ENCODE assay signal across 28 cellular contexts in the genomic region with DNA sequence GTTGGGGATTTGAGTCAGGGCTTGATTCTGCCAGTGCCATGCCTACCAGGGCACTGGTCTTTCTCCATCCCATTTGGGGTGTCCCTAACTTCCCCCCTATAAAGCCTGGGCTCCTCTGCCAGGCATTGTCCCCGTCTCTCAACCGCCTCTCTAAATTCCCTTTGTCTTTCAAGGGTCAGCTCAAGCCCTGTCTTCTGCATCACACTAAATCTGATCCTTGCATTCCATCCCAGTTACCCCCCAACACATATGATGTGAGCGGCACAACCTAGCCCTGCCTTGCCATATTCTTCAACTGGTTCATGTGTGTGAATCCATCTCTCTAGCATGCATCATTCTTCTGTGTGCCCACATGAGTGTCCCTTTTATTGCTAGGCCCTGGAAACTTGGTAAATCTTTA.
"Had no signal": no experiment of that assay in that cellular context is flagged by ENCODE, and none has a peak within 500 bp of the region (broad histone marks: within the 10 kb centered on the region; RNA-seq: fewer than 3 reads in every experiment).

No MANE protein-coding gene starts in this region.

- H3K27me3 Mint-ChIP-seq: stimulated activated memory B cell treated with anti-CD40 and anti-IgM and Interleukin-4, amounts not matched to agents 10 μg/mL and 1 μg/mL and 100 μg/mL, for 72 hours; stimulated activated naive B cell treated with anti-CD40 and anti-IgM and Interleukin-4, amounts not matched to agents 10 μg/mL and 1 μg/mL and 100 μg/mL, for 72 hours; stimulated activated naive CD8-positive, alpha-beta T cell treated with anti-CD3 and anti-CD28 coated beads, Interleukin-15, Interleukin-2, amounts not matched to agents 100 ng/mL and 50 ng/mL, for 24 hours had no signal

- H3K36me3 Mint-ChIP-seq: stimulated activated effector memory CD8-positive, alpha-beta T cell treated with anti-CD3 and anti-CD28 coated beads, Interleukin-12 subunit alpha, Interleukin-12 subunit beta, amount 100 ng/mL, for 72 hours; stimulated activated memory B cell treated with anti-CD40 and anti-IgM and Interleukin-4, amounts not matched to agents 10 μg/mL and 1 μg/mL and 100 μg/mL, for 72 hours; stimulated activated naive B cell treated with anti-CD40 and anti-IgM and Interleukin-4, amounts not matched to agents 10 μg/mL and 1 μg/mL and 100 μg/mL, for 72 hours; type B pancreatic cell had no signal

- H3K4me1 ChIP-seq: stomach, suprapubic skin, testis, thyroid gland, tibial artery, upper lobe of left lung, upper lobe of right lung, uterus, vagina had no signal

- H3K4me3 ChIP-seq: stomach, suprapubic skin, testis, thoracic aorta, thyroid gland, tibial artery, tibial nerve, transverse colon, upper lobe of left lung, upper lobe of right lung, uterus, vagina had no signal

- H3K27ac Mint-ChIP-seq: stimulated activated effector memory CD8-positive, alpha-beta T cell treated with anti-CD3 and anti-CD28 coated beads, Interleukin-12 subunit alpha, Interleukin-12 subunit beta, amount 100 ng/mL, for 72 hours; stimulated activated memory B cell treated with anti-CD40 and anti-IgM and Interleukin-4, amounts not matched to agents 10 μg/mL and 1 μg/mL and 100 μg/mL, for 72 hours; stimulated activated naive B cell treated with anti-CD40 and anti-IgM and Interleukin-4, amounts not matched to agents 10 μg/mL and 1 μg/mL and 100 μg/mL, for 72 hours; stimulated activated naive CD8-positive, alpha-beta T cell treated with anti-CD3 and anti-CD28 coated beads, Interleukin-15, Interleukin-2, amounts not matched to agents 100 ng/mL and 50 ng/mL, for 24 hours; type B pancreatic cell had no signal

- H3K27ac ChIP-seq: stomach, suprapubic skin, testis, thoracic aorta, thyroid gland, tibial artery, tibial nerve, transverse colon, upper lobe of left lung, upper lobe of right lung, uterus, vagina had no signal

- H3K4me1 Mint-ChIP-seq: stimulated activated effector memory CD8-positive, alpha-beta T cell treated with anti-CD3 and anti-CD28 coated beads, Interleukin-12 subunit alpha, Interleukin-12 subunit beta, amount 100 ng/mL, for 72 hours; stimulated activated memory B cell treated with anti-CD40 and anti-IgM and Interleukin-4, amounts not matched to agents 10 μg/mL and 1 μg/mL and 100 μg/mL, for 72 hours; stimulated activated naive B cell treated with anti-CD40 and anti-IgM and Interleukin-4, amounts not matched to agents 10 μg/mL and 1 μg/mL and 100 μg/mL, for 72 hours; stimulated activated naive CD8-positive, alpha-beta T cell treated with anti-CD3 and anti-CD28 coated beads, Interleukin-15, amount 100 ng/mL, for 72 hours had no signal

- H3K4me3 Mint-ChIP-seq: stimulated activated effector memory CD8-positive, alpha-beta T cell treated with anti-CD3 and anti-CD28 coated beads, Interleukin-12 subunit alpha, Interleukin-12 subunit beta, amount 100 ng/mL, for 72 hours; stimulated activated memory B cell treated with anti-CD40 and anti-IgM and Interleukin-4, amounts not matched to agents 10 μg/mL and 1 μg/mL and 100 μg/mL, for 72 hours; stimulated activated naive B cell treated with anti-CD40 and anti-IgM and Interleukin-4, amounts not matched to agents 10 μg/mL and 1 μg/mL and 100 μg/mL, for 72 hours; stimulated activated naive CD8-positive, alpha-beta T cell treated with anti-CD3 and anti-CD28 coated beads, Interleukin-15, amount 100 ng/mL, for 72 hours; stimulated activated naive CD8-positive, alpha-beta T cell treated with anti-CD3 and anti-CD28 coated beads, Interleukin-15, Interleukin-2, amounts not matched to agents 100 ng/mL and 50 ng/mL, for 24 hours; type B pancreatic cell had no signal

- DNase-seq: stimulated activated CD4-positive, alpha-beta T cell treated with anti-CD3 and anti-CD28 coated beads, Interleukin-2, amount 100 ng/mL, for 48 hours; stimulated activated CD4-positive, alpha-beta T cell treated with anti-CD3 and anti-CD28 coated beads, Interleukin-4, amount 100 ng/mL, for 1 hour; stimulated activated CD4-positive, alpha-beta T cell treated with anti-CD3 and anti-CD28 coated beads, Interleukin-4, amount 100 ng/mL, for 24 hours; stimulated activated CD4-positive, alpha-beta T cell treated with anti-CD3 and anti-CD28 coated beads, Interleukin-4, amount 100 ng/mL, for 4 hours; stimulated activated CD8-positive, alpha-beta memory T cell treated with anti-CD3 and anti-CD28 coated beads, Interleukin-4, amount 100 ng/mL, for 48 hours; stimulated activated naive B cell treated with anti-CD40 and anti-IgM and Interleukin-4, amounts not matched to agents 10 μg/mL and 1 μg/mL and 100 μg/mL, for 72 hours; stimulated activated naive CD4-positive, alpha-beta T cell; stimulated activated naive CD4-positive, alpha-beta T cell treated with Interleukin-2 at 50 U/mL for 16 hours; stimulated activated naive CD8-positive, alpha-beta T cell treated with anti-CD3 and anti-CD28 coated beads, Interleukin-15, amount 100 ng/mL, for 72 hours; stimulated activated naive CD8-positive, alpha-beta T cell treated with anti-CD3 and anti-CD28 coated beads, Interleukin-15, Interleukin-2, amounts not matched to agents 100 U/mL and 50 U/mL, for 24 hours; stomach; substantia nigra; testis; thyroid gland; tibial artery; transverse colon; trophoblast cell; upper lobe of left lung; upper lobe of right lung; uterus had no signal

- H3K9me3 ChIP-seq: stomach, suprapubic skin, testis, thoracic aorta, thyroid gland, tibial artery, tibial nerve, transverse colon, upper lobe of left lung, upper lobe of right lung, uterus, vagina had no signal

- H3K36me3 ChIP-seq: stomach, suprapubic skin, thoracic aorta, thyroid gland, tibial artery, tibial nerve, transverse colon, upper lobe of left lung, upper lobe of right lung, uterus, vagina had no signal

- H3K9me3 Mint-ChIP-seq: stimulated activated effector memory CD8-positive, alpha-beta T cell treated with anti-CD3 and anti-CD28 coated beads, Interleukin-12 subunit alpha, Interleukin-12 subunit beta, amount 100 ng/mL, for 72 hours; stimulated activated naive B cell treated with anti-CD40 and anti-IgM and Interleukin-4, amounts not matched to agents 10 μg/mL and 1 μg/mL and 100 μg/mL, for 72 hours; stimulated activated naive CD8-positive, alpha-beta T cell treated with anti-CD3 and anti-CD28 coated beads, Interleukin-15, amount 100 ng/mL, for 72 hours; stimulated activated naive CD8-positive, alpha-beta T cell treated with anti-CD3 and anti-CD28 coated beads, Interleukin-15, Interleukin-2, amounts not matched to agents 100 ng/mL and 50 ng/mL, for 24 hours; type B pancreatic cell had no signal

- H3K27me3 ChIP-seq: stomach, suprapubic skin, testis, thyroid gland, tibial artery, tibial nerve, transverse colon, upper lobe of left lung, upper lobe of right lung, uterus, vagina had no signal
